Comparison of ENCODE assay signal across 13 cellular contexts in the genomic region with DNA sequence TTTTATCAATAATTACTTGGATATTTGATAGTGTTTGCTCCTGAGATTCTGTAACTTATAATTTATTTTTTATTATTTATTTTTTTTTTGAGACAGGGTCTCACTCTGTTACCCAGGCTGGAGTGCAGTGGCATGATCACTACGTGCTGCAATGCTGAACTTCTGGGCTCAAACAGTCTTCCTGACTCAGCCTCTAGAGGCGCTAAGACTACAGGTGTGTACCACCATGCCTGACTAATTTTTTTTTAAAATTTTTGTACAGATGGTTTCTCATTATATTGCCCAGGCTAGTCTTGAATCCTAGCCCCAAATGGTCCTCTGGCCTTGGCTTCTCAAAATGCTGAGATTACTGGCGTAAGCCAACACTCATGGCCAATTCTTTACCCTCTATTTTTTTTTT.
DNase-seq lines count a peak whose midpoint lies in the region; ATAC-seq and TF ChIP-seq lines count a peak whose summit lies in the region.
"Had no signal": no experiment of that assay in that cellular context is flagged by ENCODE, and none has a peak within 500 bp of the region (broad histone marks: within the 10 kb centered on the region; RNA-seq: fewer than 3 reads in every experiment).

No MANE protein-coding gene starts in this region.

- in situ Hi-C loops in Panc1 (cut with HindIII; ENCODE audit: low pct_unique_long_range_greater_than_20kb, low sequenced_read_pairs), result no loop called here

- H3K9me3 ChIP-seq in Panc1 (ENCODE audit: control insufficient read depth, insufficient read depth, low read depth, low read length), result no peaks in the 10 kb centered on the region

- BruUV-seq in Panc1 (replicated peaks; lab: Mats Ljungman, UMichigan), result no TSS peak

- CTCF ChIA-PET in Panc1 (lab: Charles Lee), result no interaction called here

- H3K27ac ChIP-seq in Panc1 (ENCODE audit: low read length), result no peak overlapping the region
- H3K27ac ChIP-seq: SK-N-MC had no signal

- intact Hi-C loops in Panc1 (cut with micrococcal nuclease; ENCODE audit: unreplicated experiment), result no loop called here

- no peaks in the 10 kb centered on the region for H3K27me3 ChIP-seq in Panc1 (ENCODE audit: control insufficient read depth, insufficient read depth, low read length)

- no peaks in the 10 kb centered on the region for H3K36me3 ChIP-seq in Panc1 (ENCODE audit: control insufficient read depth, insufficient read depth, low read length)

- ATAC-seq in GM18508 (IDR thresholded peaks at IDR 0.05; ENCODE audit: insufficient read depth, unreplicated experiment) (peak; percentile 55), HG02798 (IDR thresholded peaks at IDR 0.05; ENCODE audit: poor library complexity, unreplicated experiment) (peak; percentile 56), Panc1 (no peak), left lobe of liver (peak; percentile 42)
- ATAC-seq: activated T-helper 17 cell treated with anti-CD3 and anti-CD28 coated beads, Interleukin-2, amount 50 U/mL, for 72 hours; K562 had no signal

- POLR2A ChIA-PET in Panc1 (lab: Charles Lee), result no interaction called here

- no peak overlapping the region for H3K4me3 ChIP-seq in Panc1 (ENCODE audit: low read depth in 2 of 2, low read length in 2 of 2)
- H3K4me3 ChIP-seq: K562, SK-N-MC had no signal

- peak; percentile 41 for TF ChIP-seq CTCF in Panc1 (IDR thresholded peaks at IDR 0.05)

- no peaks in the 10 kb centered on the region for H3K4me1 ChIP-seq in Panc1 (ENCODE audit: control insufficient read depth, insufficient read depth, low read length)

- DNase-seq in Panc1 (ENCODE audit: low read depth, low spot score) (no peak), left lobe of liver (ENCODE audit: low spot score) (no peak), DMS79 (lab: John Stamatoyannopoulos, UW) (no peak), pons (ENCODE audit: low spot score) (no peak), NCI-H187 treated with DMSO at 0.1 percent for 48 hours (lab: John Stamatoyannopoulos, UW) (no peak), 8988T (no peak)
- DNase-seq: CD8-positive, alpha-beta memory T cell; erythroblast had no signal
